Comparison of ENCODE assay signal across 25 cellular contexts in the genomic region with DNA sequence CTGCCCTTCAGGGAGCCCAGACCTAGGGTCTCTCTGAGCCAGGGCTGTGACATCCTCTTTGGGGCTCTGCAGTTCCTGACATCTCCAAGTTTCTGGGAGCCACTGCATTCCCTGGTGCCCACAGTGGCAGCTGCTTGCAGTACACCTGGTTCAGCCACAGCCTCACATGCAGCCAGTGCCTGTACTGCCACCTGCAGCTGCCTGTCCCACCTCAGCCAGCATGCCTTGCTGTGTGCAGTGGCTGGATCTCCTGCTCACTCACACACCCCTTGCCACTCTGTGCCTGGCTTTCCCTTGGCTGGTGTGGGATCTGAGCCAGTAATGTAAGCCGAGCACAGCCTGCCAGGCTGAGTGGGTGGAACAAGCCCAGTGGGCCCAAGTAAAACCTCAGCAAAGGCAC.
DNase-seq lines count a peak whose midpoint lies in the region; ATAC-seq, FAIRE-seq and TF ChIP-seq lines count a peak whose summit lies in the region.
"Had no signal": no experiment of that assay in that cellular context is flagged by ENCODE, and none has a peak within 500 bp of the region (broad histone marks: within the 10 kb centered on the region; RNA-seq: fewer than 3 reads in every experiment).

No MANE protein-coding gene starts in this region.

- H3K4me1 ChIP-seq in pancreas, result peaks cover 0 to 12% (median 10%) of the 10 kb centered on the region in 3 donors
- H3K4me1 ChIP-seq: colonic mucosa, heart left ventricle had no signal

- peaks cover 13 to 19% of the 10 kb centered on the region in 2 donors for H3K9me3 Mint-ChIP-seq in natural killer cell
- H3K9me3 Mint-ChIP-seq: activated B cell treated with CpG ODN at 0.5 μM for 24 hours, type B pancreatic cell had no signal

- DNase-seq in DMS 273 (lab: John Stamatoyannopoulos, UW; ENCODE audit: unreplicated experiment) (peak; percentile 33), DMS 273 treated with DMSO at 0.1 percent for 48 hours (lab: John Stamatoyannopoulos, UW) (no peak), HT-29 (ENCODE audit: low spot score) (peak; percentile 18), fibroblast of peridontal ligament (ENCODE audit: extremely low read depth) (peak; percentile 1), pancreas (peak in 2 of 6 donors; percentile 22 to 29), natural killer cell (no peak)
- no peak for DNase-seq in effector CD8-positive, alpha-beta T cell (lab: John Stamatoyannopoulos, UW)
- DNase-seq in activated naive CD4-positive, alpha-beta T cell treated with anti-CD3 and anti-CD28 coated beads, Interleukin-2, amount 50 U/mL, for 16 hours, result no peak
- DNase-seq: activated B cell treated with CpG ODN at 0.5 μM for 24 hours; activated CD4-positive, alpha-beta memory T cell treated with anti-CD3 and anti-CD28 coated beads for 36 hours; activated effector memory CD4-positive, alpha-beta T cell treated with anti-CD3 and anti-CD28 coated beads, Interleukin-2, amount 50 U/mL, for 16 hours; CD8-positive, alpha-beta memory T cell; colonic mucosa; heart left ventricle; naive thymus-derived CD4-positive, alpha-beta T cell; NCI-H1048; NCI-H2029; NCI-H510A treated with DMSO at 0.1 percent for 48 hours; ovary had no signal

- H3K36me3 Mint-ChIP-seq in natural killer cell, result no peaks in the 10 kb centered on the region
- H3K36me3 Mint-ChIP-seq: activated CD4-positive, alpha-beta memory T cell treated with anti-CD3 and anti-CD28 coated beads for 36 hours; CD8-positive, alpha-beta memory T cell; naive thymus-derived CD4-positive, alpha-beta T cell; type B pancreatic cell had no signal

- intact Hi-C loops in pancreas (cut with DNase I), result no loop called here
- intact Hi-C loops in natural killer cell (cut with micrococcal nuclease), result no loop called here

- 21 to 33% methylated on average over 1 of the region's 1 CpG for WGBS in pancreas, 2 donors

- H3K27ac ChIP-seq in pancreas, result no peak overlapping the region
- H3K27ac ChIP-seq: 22Rv1, colonic mucosa, heart left ventricle, ovary, RWPE1 had no signal

- TF ChIP-seq CTCF in pancreas (IDR thresholded peaks at IDR 0.05) (no peak), natural killer cell (IDR thresholded peaks at IDR 0.05) (no peak)

- ATAC-seq in pancreas (peak in 3 of 4 donors; percentile 60 to 63 (median 62)), natural killer cell (no peak)
- ATAC-seq: heart left ventricle; naive thymus-derived CD4-positive, alpha-beta T cell; SK-N-SH treated with all-trans-retinoic acid at 6 μM for 48 hours had no signal

- no peak for FAIRE-seq in pancreas (lab: Jason Lieb, UNC)
- FAIRE-seq: endometrium, islet of Langerhans had no signal

- H3K9me3 ChIP-seq in pancreas, result no peaks in the 10 kb centered on the region
- H3K9me3 ChIP-seq: colonic mucosa, heart left ventricle, ovary had no signal

- no peaks in the 10 kb centered on the region for H3K27me3 ChIP-seq in pancreas
- H3K27me3 ChIP-seq: colonic mucosa, heart left ventricle, ovary had no signal

- H3K36me3 ChIP-seq in pancreas, result no peaks in the 10 kb centered on the region
- H3K36me3 ChIP-seq: colonic mucosa, heart left ventricle, ovary had no signal

- no peaks in the 10 kb centered on the region for H3K4me1 Mint-ChIP-seq in natural killer cell
- H3K4me1 Mint-ChIP-seq: activated B cell treated with CpG ODN at 0.5 μM for 24 hours; CD8-positive, alpha-beta memory T cell; naive thymus-derived CD4-positive, alpha-beta T cell had no signal

- H3K27ac Mint-ChIP-seq in natural killer cell, result no peak overlapping the region
- H3K27ac Mint-ChIP-seq: activated B cell treated with CpG ODN at 0.5 μM for 24 hours; activated CD4-positive, alpha-beta memory T cell treated with anti-CD3 and anti-CD28 coated beads for 36 hours; CD8-positive, alpha-beta memory T cell; naive thymus-derived CD4-positive, alpha-beta T cell; type B pancreatic cell had no signal

- no peak overlapping the region for H3K4me3 Mint-ChIP-seq in natural killer cell
- H3K4me3 Mint-ChIP-seq: activated B cell treated with CpG ODN at 0.5 μM for 24 hours; activated CD4-positive, alpha-beta memory T cell treated with anti-CD3 and anti-CD28 coated beads for 36 hours; CD8-positive, alpha-beta memory T cell; naive thymus-derived CD4-positive, alpha-beta T cell; type B pancreatic cell had no signal

- H3K4me3 ChIP-seq in pancreas, result no peak overlapping the region
- H3K4me3 ChIP-seq: colonic mucosa, heart left ventricle, ovary had no signal

- no peaks in the 10 kb centered on the region for H3K27me3 Mint-ChIP-seq in natural killer cell (ENCODE audit: low read depth in 2 of 2)
- H3K27me3 Mint-ChIP-seq: activated B cell treated with CpG ODN at 0.5 μM for 24 hours; activated CD4-positive, alpha-beta memory T cell treated with anti-CD3 and anti-CD28 coated beads for 36 hours; CD8-positive, alpha-beta memory T cell; naive thymus-derived CD4-positive, alpha-beta T cell; type B pancreatic cell had no signal

Comparison
In these comparisons a context has a peak if more than half of its experiments do, and no peak if none do; other contexts are left out.
1. DNase-seq: peak in DMS 273 (single experiment), HT-29 (single experiment) and fibroblast of peridontal ligament (single experiment); none in DMS 273 treated with DMSO at 0.1 percent for 48 hours (single experiment), effector CD8-positive, alpha-beta T cell (single experiment), activated naive CD4-positive, alpha-beta T cell treated with anti-CD3 and anti-CD28 coated beads, Interleukin-2, amount 50 U/mL, for 16 hours (single experiment) and natural killer cell (single experiment).
2. ATAC-seq: peak in pancreas (3 of 4); none in natural killer cell (0 of 3).